In genomic region chr10:21369697-21370096, GRCh38 we compare ENCODE assay signal across 19 cellular contexts.
DNase-seq lines count a peak whose midpoint lies in the region; ATAC-seq and TF ChIP-seq lines count a peak whose summit lies in the region.
"Had no signal": no experiment of that assay in that cellular context is flagged by ENCODE, and none has a peak within 500 bp of the region (broad histone marks: within the 10 kb centered on the region; RNA-seq: fewer than 3 reads in every experiment).

No MANE protein-coding gene starts in this region.

- ATAC-seq in activated CD8-positive, alpha-beta memory T cell treated with anti-CD3 and anti-CD28 coated beads, Interleukin-2, amount 10 ng/mL, durations not matched to agents 7 days and 5 days = no peak
- ATAC-seq in GM21737 (IDR thresholded peaks at IDR 0.05; ENCODE audit: unreplicated experiment) = no peak
- ATAC-seq in mucosa of descending colon = no peak
- ATAC-seq: activated naive CD4-positive, alpha-beta T cell treated with anti-CD3 and anti-CD28 coated beads, Interleukin-2, amount 50 U/mL, for 72 hours; activated T-cell treated with anti-CD3 and anti-CD28 coated beads, Interleukin-2, amount 50 U/mL, for 72 hours; WTC11 had no signal

- no CpG with 5 or more reads among the region's 2 CpGs for WGBS in mesodermal cell (ENCODE audit: insufficient coverage in 2 of 2), 2 experiments

- no peaks in the 10 kb centered on the region for H3K27me3 Mint-ChIP-seq in activated CD8-positive, alpha-beta memory T cell treated with anti-CD3 and anti-CD28 coated beads, Interleukin-2, amount 10 ng/mL, durations not matched to agents 7 days and 5 days
- H3K27me3 Mint-ChIP-seq: dendritic cell treated with granulocyte-macrophage colony-stimulating factor and Interleukin-4, amounts not matched to agents 40 ng/mL and 50 ng/mL, for 4 days had no signal

- CTCF ChIA-PET in activated CD8-positive, alpha-beta memory T cell treated with anti-CD3 and anti-CD28 coated beads, Interleukin-2, amount 10 ng/mL, durations not matched to agents 7 days and 5 days (lab: Charles Lee) = no interaction called here

- H3K9me3 ChIP-seq in mesodermal cell (ENCODE audit: control insufficient read depth, low read length) (no peaks in the 10 kb centered on the region), mucosa of descending colon (no peaks in the 10 kb centered on the region)

- peaks cover 33% of the 10 kb centered on the region for H3K4me1 ChIP-seq in ACC112 (ENCODE audit: control insufficient read depth, insufficient read depth, low read length, unreplicated experiment)
- peaks cover 34% of the 10 kb centered on the region for H3K4me1 ChIP-seq in mesodermal cell (ENCODE audit: control insufficient read depth, insufficient read depth, low read length, poor library complexity, severe bottlenecking)
- peaks cover 5% of the 10 kb centered on the region for H3K4me1 ChIP-seq in mucosa of descending colon (ENCODE audit: low read depth)

- H3K27me3 ChIP-seq in ACC112 (ENCODE audit: insufficient read depth, low read length) (no peaks in the 10 kb centered on the region), brain microvascular endothelial cell (replicated peaks) (no peaks in the 10 kb centered on the region)

- intact Hi-C loops in mucosa of descending colon (cut with DNase I, micrococcal nuclease) = no loop called here

- H3K4me3 Mint-ChIP-seq in activated CD8-positive, alpha-beta memory T cell treated with anti-CD3 and anti-CD28 coated beads, Interleukin-2, amount 10 ng/mL, durations not matched to agents 7 days and 5 days = no peak overlapping the region
- H3K4me3 Mint-ChIP-seq: activated T-cell treated with anti-CD3 and anti-CD28 coated beads, Interleukin-2, amount 50 U/mL, for 72 hours; brain; dendritic cell treated with granulocyte-macrophage colony-stimulating factor and Interleukin-4, amounts not matched to agents 40 ng/mL and 50 ng/mL, for 4 days; naive B cell; WTC11 had no signal

- no peak overlapping the region for H3K27ac Mint-ChIP-seq in activated CD8-positive, alpha-beta memory T cell treated with anti-CD3 and anti-CD28 coated beads, Interleukin-2, amount 10 ng/mL, durations not matched to agents 7 days and 5 days
- H3K27ac Mint-ChIP-seq: activated naive CD4-positive, alpha-beta T cell treated with anti-CD3 and anti-CD28 coated beads, Interleukin-2, amount 50 U/mL, for 72 hours; activated T-cell treated with anti-CD3 and anti-CD28 coated beads, Interleukin-2, amount 50 U/mL, for 72 hours; dendritic cell treated with granulocyte-macrophage colony-stimulating factor and Interleukin-4, amounts not matched to agents 40 ng/mL and 50 ng/mL, for 4 days; naive B cell had no signal

- H2AFZ ChIP-seq in ACC112 (ENCODE audit: low read length, unreplicated experiment) = peak overlapping the region; percentile 89

- H3K36me3 ChIP-seq in ACC112 (ENCODE audit: insufficient read depth, low read length) (no peaks in the 10 kb centered on the region), brain microvascular endothelial cell (replicated peaks) (no peaks in the 10 kb centered on the region), mesodermal cell (ENCODE audit: control insufficient read depth, insufficient read depth, low read length) (no peaks in the 10 kb centered on the region), mucosa of descending colon (ENCODE audit: low read depth) (no peaks in the 10 kb centered on the region)

- in situ Hi-C loops in brain microvascular endothelial cell (cut with HindIII; ENCODE audit: low pct_ligation_motif_present, low sequenced_read_pairs) = no loop called here

- H3K79me2 ChIP-seq in ACC112 (ENCODE audit: control insufficient read depth, insufficient read depth, low read length, unreplicated experiment) = no peaks in the 10 kb centered on the region

- DNase-seq in NCI-H226 = peak; percentile 68
- DNase-seq in brain microvascular endothelial cell = peak; percentile 47
- DNase-seq in activated CD8-positive, alpha-beta memory T cell treated with anti-CD3 and anti-CD28 coated beads, Interleukin-2, amount 10 ng/mL, durations not matched to agents 7 days and 5 days = no peak
- no peak for DNase-seq in T-helper 9 cell
- DNase-seq in mucosa of descending colon = no peak
- DNase-seq: Karpas-422; naive B cell; NCI-H1417 treated with DMSO at 0.1 percent for 48 hours; NCI-H2171; stimulated activated CD4-positive, alpha-beta T cell treated with anti-CD3 and anti-CD28 coated beads, Interleukin-4, amount 100 ng/mL, for 1 hour had no signal

- no peaks in the 10 kb centered on the region for H3K36me3 Mint-ChIP-seq in activated CD8-positive, alpha-beta memory T cell treated with anti-CD3 and anti-CD28 coated beads, Interleukin-2, amount 10 ng/mL, durations not matched to agents 7 days and 5 days
- H3K36me3 Mint-ChIP-seq: activated naive CD4-positive, alpha-beta T cell treated with anti-CD3 and anti-CD28 coated beads, Interleukin-2, amount 50 U/mL, for 72 hours; brain; naive B cell; WTC11 had no signal

- TF ChIP-seq CTCF in brain microvascular endothelial cell (IDR thresholded peaks at IDR 0.05; ENCODE audit: low read depth, low read length, missing control alignments) = no peak
- TF ChIP-seq CTCF in mucosa of descending colon (IDR thresholded peaks at IDR 0.05) = no peak

- H3K4me3 ChIP-seq in ACC112 (ENCODE audit: low read depth, low read length) (no peak overlapping the region), brain microvascular endothelial cell (ENCODE audit: low read depth, low read length) (no peak overlapping the region), mesodermal cell (ENCODE audit: extremely low read depth, insufficient read depth, low read length, poor library complexity, severe bottlenecking) (no peak overlapping the region), mucosa of descending colon (no peak overlapping the region)
- H3K4me3 ChIP-seq: skin epidermis had no signal

- H3K27ac ChIP-seq in ACC112 (ENCODE audit: low read depth, low read length) (no peak overlapping the region), brain microvascular endothelial cell (peak overlapping the region; percentile 23), mesodermal cell (ENCODE audit: low read depth, low read length, severe bottlenecking) (peak overlapping the region; percentile 72)
- H3K27ac ChIP-seq: skin epidermis had no signal

- peaks cover 7% of the 10 kb centered on the region for H3K4me1 Mint-ChIP-seq in activated CD8-positive, alpha-beta memory T cell treated with anti-CD3 and anti-CD28 coated beads, Interleukin-2, amount 10 ng/mL, durations not matched to agents 7 days and 5 days

- H3K9me3 Mint-ChIP-seq in activated CD8-positive, alpha-beta memory T cell treated with anti-CD3 and anti-CD28 coated beads, Interleukin-2, amount 10 ng/mL, durations not matched to agents 7 days and 5 days (ENCODE audit: low read depth) = no peaks in the 10 kb centered on the region
- H3K9me3 Mint-ChIP-seq: activated naive CD4-positive, alpha-beta T cell treated with anti-CD3 and anti-CD28 coated beads, Interleukin-2, amount 50 U/mL, for 72 hours; activated T-cell treated with anti-CD3 and anti-CD28 coated beads, Interleukin-2, amount 50 U/mL, for 72 hours; dendritic cell treated with granulocyte-macrophage colony-stimulating factor and Interleukin-4, amounts not matched to agents 40 ng/mL and 50 ng/mL, for 4 days; naive B cell had no signal

Comparison
In these comparisons a context has a peak if more than half of its experiments do, and no peak if none do; other contexts are left out.
1. DNase-seq: peak in NCI-H226 (single experiment) and brain microvascular endothelial cell (single experiment); none in activated CD8-positive, alpha-beta memory T cell treated with anti-CD3 and anti-CD28 coated beads, Interleukin-2, amount 10 ng/mL, durations not matched to agents 7 days and 5 days (single experiment), T-helper 9 cell (single experiment) and mucosa of descending colon (0 of 3).